Comparison of ENCODE assay signal across 8 cellular contexts in genomic region chr16:1610841-1611653, GRCh38. TPM values are rescaled to one million over a fixed set of nuclear protein-coding genes. Genes with fewer than 3 reads are reported as not detected.
DNase-seq lines count a peak whose midpoint lies in the region; ATAC-seq and TF ChIP-seq lines count a peak whose summit lies in the region.

No MANE protein-coding gene starts in this region.

- H3K27me3 ChIP-seq in AG04450 (ENCODE audit: control insufficient read depth, insufficient read depth, low read length): no peaks in the 10 kb centered on the region
- no peaks in the 10 kb centered on the region for H3K27me3 ChIP-seq in cardiac muscle cell

- DNase-seq in AG04450 (ENCODE audit: low read depth, low spot score) (no peak), HEK293T (ENCODE audit: extremely low spot score) (no peak), cardiac muscle cell (ENCODE audit: low read depth in 1 of 2, low spot score in 1 of 2) (no peak), sciatic nerve (ENCODE audit: low spot score) (no peak), NCI-H1105 treated with DMSO at 0.1 percent for 48 hours (lab: John Stamatoyannopoulos, UW) (no peak), UCSD-AML1 (lab: John Stamatoyannopoulos, UW; ENCODE audit: unreplicated experiment) (no peak), NCI-H1105 (lab: John Stamatoyannopoulos, UW) (no peak)
- DNase-seq in activated CD8-positive, alpha-beta T cell treated with anti-CD3 and anti-CD28 coated beads, Interleukin-2, amount 10 ng/mL, durations not matched to agents 7 days and 5 days: no peak

- no peak for TF ChIP-seq CTCF in AG04450 (IDR thresholded peaks at IDR 0.05; ENCODE audit: low read depth, low read length)
- no peak for TF ChIP-seq CTCF in cardiac muscle cell (IDR thresholded peaks at IDR 0.05; ENCODE audit: low read depth, low read length)

- H3K4me1 Mint-ChIP-seq in activated CD8-positive, alpha-beta T cell treated with anti-CD3 and anti-CD28 coated beads, Interleukin-2, amount 10 ng/mL, durations not matched to agents 7 days and 5 days (ENCODE audit: low read depth): peaks cover 40% of the 10 kb centered on the region

- H3K36me3 Mint-ChIP-seq in activated CD8-positive, alpha-beta T cell treated with anti-CD3 and anti-CD28 coated beads, Interleukin-2, amount 10 ng/mL, durations not matched to agents 7 days and 5 days (ENCODE audit: low read depth): peaks cover 13% of the 10 kb centered on the region

- H3K27ac Mint-ChIP-seq in activated CD8-positive, alpha-beta T cell treated with anti-CD3 and anti-CD28 coated beads, Interleukin-2, amount 10 ng/mL, durations not matched to agents 7 days and 5 days: peak overlapping the region; percentile 97

- peaks cover 22% of the 10 kb centered on the region for H3K4me1 ChIP-seq in cardiac muscle cell (ENCODE audit: low read depth)

- H3K4me3 ChIP-seq in AG04450 (ENCODE audit: low read depth, low read length): peak overlapping the region; percentile 83
- peak overlapping the region; percentile 23 for H3K4me3 ChIP-seq in cardiac muscle cell

- H3K36me3 ChIP-seq in cardiac muscle cell: peaks cover 6% of the 10 kb centered on the region

- POLR2A ChIA-PET in AG04450 (lab: Yijun Ruan, JAX): interaction anchor here (0.6 to 1.7 kb wide), 8 partner anchors 8 to 354 kb away, joined by 3 to 9 read pairs (median 5); partner anchors contain the start of genes MAPK8IP3, NUBP2, RPS2 and SPSB3
- POLR2A ChIA-PET in HEK293T (lab: Yijun Ruan, JAX): interaction anchor here (0.6 to 2.6 kb wide), 20 partner anchors 9 to 172 kb away, joined by 3 to 15 read pairs (median 3); partner anchors contain the start of genes EME2, MAPK8IP3, MRPS34 and NUBP2
- POLR2A ChIA-PET in activated CD8-positive, alpha-beta T cell treated with anti-CD3 and anti-CD28 coated beads, Interleukin-2, amount 10 ng/mL, durations not matched to agents 7 days and 5 days (lab: Charles Lee): interaction anchor here (0.6 to 1.3 kb wide), 4 partner anchors 78 to 573 kb away, joined by 3 to 6 read pairs (median 3); partner anchors contain the start of genes MAPK8IP3 and TMEM204

- no peaks in the 10 kb centered on the region; the same call in 1 of the 2 replicates for H3K9me3 ChIP-seq in AG04450 (ENCODE audit: control insufficient read depth, insufficient read depth, low read length)
- no peaks in the 10 kb centered on the region for H3K9me3 ChIP-seq in cardiac muscle cell (ENCODE audit: low read depth)

- H3K27ac ChIP-seq in AG04450 (ENCODE audit: low read depth, low read length) (peak overlapping the region; percentile 78), cardiac muscle cell (peak overlapping the region; percentile 62)

- no peaks in the 10 kb centered on the region for H3K9me3 Mint-ChIP-seq in activated CD8-positive, alpha-beta T cell treated with anti-CD3 and anti-CD28 coated beads, Interleukin-2, amount 10 ng/mL, durations not matched to agents 7 days and 5 days (ENCODE audit: insufficient read depth)

- H3K4me3 Mint-ChIP-seq in activated CD8-positive, alpha-beta T cell treated with anti-CD3 and anti-CD28 coated beads, Interleukin-2, amount 10 ng/mL, durations not matched to agents 7 days and 5 days: peak overlapping the region; percentile 84

- intact Hi-C loops in sciatic nerve (cut with DNase I): no loop called here

- H3K27me3 Mint-ChIP-seq in activated CD8-positive, alpha-beta T cell treated with anti-CD3 and anti-CD28 coated beads, Interleukin-2, amount 10 ng/mL, durations not matched to agents 7 days and 5 days (ENCODE audit: low read depth): no peaks in the 10 kb centered on the region

- no peak for ATAC-seq in activated CD8-positive, alpha-beta T cell treated with anti-CD3 and anti-CD28 coated beads, Interleukin-2, amount 10 ng/mL, durations not matched to agents 7 days and 5 days
- ATAC-seq in sciatic nerve: peak; percentile 48

- CTCF ChIA-PET in AG04450 (lab: Charles Lee): no interaction called here
- CTCF ChIA-PET in HEK293T (lab: Yijun Ruan, JAX): interaction anchor here (1.4 kb wide), 1 partner anchor 95 kb away, joined by 3 read pairs; the partner anchor contains the start of gene MAPK8IP3
- CTCF ChIA-PET in activated CD8-positive, alpha-beta T cell treated with anti-CD3 and anti-CD28 coated beads, Interleukin-2, amount 10 ng/mL, durations not matched to agents 7 days and 5 days (lab: Charles Lee): interaction anchor here (1.0 to 1.5 kb wide), 3 partner anchors 95 to 171 kb away, joined by 3 to 6 read pairs (median 4); partner anchors contain the start of genes MAPK8IP3, NUBP2 and SPSB3

TF ChIP-seq in HEK293T, 16 proteins besides CTCF, POLR2A, EP300 and RAD21:
- TF ChIP-seq BHLHE40 (IDR thresholded peaks at IDR 0.05; ENCODE audit: borderline replicate concordance): no peak
- TF ChIP-seq L3MBTL2 (conservative IDR thresholded peaks at IDR 0.05): peak; percentile 91

RNA-seq across cellular contexts. Expression of gene IFT140, which starts 0.8 kb away (rescaled TPM):
- polyA plus RNA-seq in AG04450 (2011; rRNA removed) (6.4 and 8.3 TPM in 2 replicates), cardiac muscle cell (23.8 and 31.9 TPM in 2 replicates)
- polyA minus RNA-seq in AG04450 (2011; rRNA and poly(A)+ RNA removed): 18.4 and 21.1 TPM in 2 replicates
- total RNA-seq in activated CD8-positive, alpha-beta T cell treated with anti-CD3 and anti-CD28 coated beads, Interleukin-2, amount 10 ng/mL, durations not matched to agents 7 days and 5 days: 10 to 100 TPM; 10.3 to 15.4 TPM
- total RNA-seq in cardiac muscle cell (40.4 and 48.9 TPM in 2 replicates), sciatic nerve (29.2 TPM)

RNA-seq across cellular contexts. Expression of gene CRAMP1, which starts 1.1 kb away (rescaled TPM):
- polyA plus RNA-seq in AG04450 (2011; rRNA removed): 7.8 TPM in 2 replicates
- polyA minus RNA-seq in AG04450 (2011; rRNA and poly(A)+ RNA removed): 11.8 and 14.8 TPM in 2 replicates
- 10 to 100 TPM; 23.9 to 25.2 TPM for total RNA-seq in activated CD8-positive, alpha-beta T cell treated with anti-CD3 and anti-CD28 coated beads, Interleukin-2, amount 10 ng/mL, durations not matched to agents 7 days and 5 days
- total RNA-seq in cardiac muscle cell: 13.1 and 15.3 TPM in 2 replicates
- 7.7 and 10.3 TPM in 2 replicates for polyA plus RNA-seq in cardiac muscle cell
- 26.1 TPM for total RNA-seq in sciatic nerve
